ENCODE assay signal across 15 cellular contexts in the genomic region with DNA sequence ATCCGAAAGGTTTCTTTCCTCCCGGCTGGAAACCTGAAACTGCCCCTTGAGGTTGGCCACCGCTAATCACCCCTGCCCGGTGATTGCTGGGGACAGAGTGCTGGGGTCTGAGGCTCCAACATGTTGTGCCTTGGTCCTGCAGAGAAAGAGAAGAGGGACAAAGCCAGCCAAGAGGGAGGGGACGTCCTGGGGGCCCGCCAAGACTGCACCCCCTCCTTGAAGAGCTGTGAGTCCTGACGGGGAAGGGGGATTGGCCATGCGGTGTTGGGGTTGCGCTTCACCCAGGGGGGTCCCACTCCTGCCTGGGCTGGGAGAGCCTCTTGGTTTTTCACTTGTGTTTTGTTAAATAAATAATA. TPM values are rescaled to one million over a fixed set of nuclear protein-coding genes. Genes with fewer than 3 reads are reported as not detected.
DNase-seq lines count a peak whose midpoint lies in the region; ATAC-seq, FAIRE-seq and TF ChIP-seq lines count a peak whose summit lies in the region.
"Had no signal": no experiment of that assay in that cellular context is flagged by ENCODE, and none has a peak within 500 bp of the region (broad histone marks: within the 10 kb centered on the region; RNA-seq: fewer than 3 reads in every experiment).

No MANE protein-coding gene starts in this region.

- H3K27me3 ChIP-seq in neuronal stem cell (ENCODE audit: control insufficient read depth in 3 of 3, insufficient read depth in 3 of 3, low read depth in 1 of 3, low read length in 3 of 3), result no peaks in the 10 kb centered on the region
- H3K27me3 ChIP-seq: SJCRH30 had no signal

- no peak overlapping the region for H2BK5ac ChIP-seq in neuronal stem cell (ENCODE audit: low read length)

- TF ChIP-seq CTCF in activated B cell treated with CpG ODN at 0.5 μM for 24 hours (IDR thresholded peaks at IDR 0.05) (no peak), endothelial cell (IDR thresholded peaks at IDR 0.05; ENCODE audit: unreplicated experiment) (no peak)

- peak overlapping the region; percentile 82 for H3K4me3 Mint-ChIP-seq in activated CD4-positive, alpha-beta T cell treated with anti-CD3 and anti-CD28 coated beads, Interleukin-2, amount 10 ng/mL, durations not matched to agents 7 days and 5 days
- H3K4me3 Mint-ChIP-seq in activated B cell treated with CpG ODN at 0.5 μM for 24 hours (no peak overlapping the region), endothelial cell (ENCODE audit: unreplicated experiment) (no peak overlapping the region)

- H2BK15ac ChIP-seq in neuronal stem cell (ENCODE audit: low read length), result no peak overlapping the region

- H4K91ac ChIP-seq in neuronal stem cell (ENCODE audit: low read depth, low read length, poor library complexity), result no peak overlapping the region

- H3K9me3 ChIP-seq in neuronal stem cell (replicated peaks in 1 of 2; ENCODE audit: control insufficient read depth in 2 of 2, insufficient read depth in 1 of 2, low read depth in 1 of 2, low read length in 2 of 2), result no peaks in the 10 kb centered on the region
- H3K9me3 ChIP-seq: A549, SJCRH30 had no signal

- no peak overlapping the region for H3K4me2 ChIP-seq in neuronal stem cell (ENCODE audit: insufficient read depth, low read length, poor library complexity, severe bottlenecking)
- H3K4me2 ChIP-seq: A549 had no signal

- H2AK5ac ChIP-seq in neuronal stem cell (ENCODE audit: low read depth, low read length), result no peak overlapping the region

- no peak overlapping the region for H3K23ac ChIP-seq in neuronal stem cell (ENCODE audit: low read depth, low read length, poor library complexity)

- no peaks in the 10 kb centered on the region for H3K27me3 Mint-ChIP-seq in activated CD4-positive, alpha-beta T cell treated with anti-CD3 and anti-CD28 coated beads, Interleukin-2, amount 10 ng/mL, durations not matched to agents 7 days and 5 days
- H3K27me3 Mint-ChIP-seq in activated B cell treated with CpG ODN at 0.5 μM for 24 hours, result no peaks in the 10 kb centered on the region
- H3K27me3 Mint-ChIP-seq in endothelial cell (ENCODE audit: unreplicated experiment), result peaks cover 16% of the 10 kb centered on the region

- no peak overlapping the region for H4K8ac ChIP-seq in neuronal stem cell (ENCODE audit: low read depth, low read length)

- no peak overlapping the region for H2AFZ ChIP-seq in neuronal stem cell (ENCODE audit: low read length)

- H3K4me1 Mint-ChIP-seq in activated CD4-positive, alpha-beta T cell treated with anti-CD3 and anti-CD28 coated beads, Interleukin-2, amount 10 ng/mL, durations not matched to agents 7 days and 5 days, result peaks cover 91% of the 10 kb centered on the region
- H3K4me1 Mint-ChIP-seq in activated B cell treated with CpG ODN at 0.5 μM for 24 hours (peaks cover 55% of the 10 kb centered on the region), endothelial cell (ENCODE audit: unreplicated experiment) (peaks cover 49% of the 10 kb centered on the region)

- peak overlapping the region; percentile 98 for H3K27ac ChIP-seq in substantia nigra (ENCODE audit: low read depth, low read length, poor library complexity, severe bottlenecking)
- H3K27ac ChIP-seq in neuronal stem cell (replicated peaks; ENCODE audit: low read length), result no peak overlapping the region
- H3K27ac ChIP-seq: A549, epithelial cell of prostate, SJCRH30 had no signal

- CTCF ChIA-PET in activated CD4-positive, alpha-beta T cell treated with anti-CD3 and anti-CD28 coated beads, Interleukin-2, amount 10 ng/mL, durations not matched to agents 7 days and 5 days (lab: Charles Lee), result no interaction called here
- CTCF ChIA-PET in activated B cell treated with CpG ODN at 0.5 μM for 24 hours (lab: Charles Lee), result no interaction called here

- no peak overlapping the region for H2BK12ac ChIP-seq in neuronal stem cell (ENCODE audit: low read length)

- H3K14ac ChIP-seq in neuronal stem cell (ENCODE audit: low read length), result no peak overlapping the region

- no peaks in the 10 kb centered on the region for H3K79me1 ChIP-seq in neuronal stem cell (ENCODE audit: low read depth, low read length)

- no peaks in the 10 kb centered on the region for H3K9me3 Mint-ChIP-seq in activated CD4-positive, alpha-beta T cell treated with anti-CD3 and anti-CD28 coated beads, Interleukin-2, amount 10 ng/mL, durations not matched to agents 7 days and 5 days
- H3K9me3 Mint-ChIP-seq in activated B cell treated with CpG ODN at 0.5 μM for 24 hours (no peaks in the 10 kb centered on the region), endothelial cell (ENCODE audit: unreplicated experiment) (no peaks in the 10 kb centered on the region)

- FAIRE-seq in GM19239 (lab: Jason Lieb, UNC), result no peak
- FAIRE-seq: A549 had no signal

- POLR2A ChIA-PET in activated CD4-positive, alpha-beta T cell treated with anti-CD3 and anti-CD28 coated beads, Interleukin-2, amount 10 ng/mL, durations not matched to agents 7 days and 5 days (lab: Charles Lee), result no interaction called here
- POLR2A ChIA-PET in activated B cell treated with CpG ODN at 0.5 μM for 24 hours (lab: Charles Lee), result no interaction called here

- H3K18ac ChIP-seq in neuronal stem cell (ENCODE audit: low read length), result no peak overlapping the region

- H3K9ac ChIP-seq in neuronal stem cell (ENCODE audit: low read depth, low read length, poor library complexity), result no peak overlapping the region

- H3K4me3 ChIP-seq in neuronal stem cell (ENCODE audit: low read length in 2 of 2), result no peak overlapping the region
- H3K4me3 ChIP-seq: A549, SJCRH30 had no signal

- no peaks in the 10 kb centered on the region for H3K36me3 ChIP-seq in neuronal stem cell (replicated peaks in 1 of 2; ENCODE audit: control insufficient read depth in 2 of 2, insufficient read depth in 2 of 2, low read length in 2 of 2)
- H3K36me3 ChIP-seq: SJCRH30 had no signal

- peaks cover 77% of the 10 kb centered on the region for H3K36me3 Mint-ChIP-seq in activated CD4-positive, alpha-beta T cell treated with anti-CD3 and anti-CD28 coated beads, Interleukin-2, amount 10 ng/mL, durations not matched to agents 7 days and 5 days (ENCODE audit: low read depth)
- H3K36me3 Mint-ChIP-seq in activated B cell treated with CpG ODN at 0.5 μM for 24 hours (ENCODE audit: low read depth), result peaks cover 14% of the 10 kb centered on the region
- peaks cover 12% of the 10 kb centered on the region for H3K36me3 Mint-ChIP-seq in endothelial cell (ENCODE audit: low read depth, unreplicated experiment)

- peaks cover 34 to 43% of the 10 kb centered on the region in 2 donors for H3K4me1 ChIP-seq in neuronal stem cell (ENCODE audit: control insufficient read depth in 2 of 2, insufficient read depth in 1 of 2, low read depth in 1 of 2, low read length in 2 of 2)
- H3K4me1 ChIP-seq: A549 had no signal

- no peak for ATAC-seq in activated B cell treated with CpG ODN at 0.5 μM for 24 hours (ENCODE audit: low read depth)
- ATAC-seq: A549, left ventricle myocardium superior had no signal

- H2BK120ac ChIP-seq in neuronal stem cell (ENCODE audit: low read depth, low read length), result no peak overlapping the region

- H3K27ac Mint-ChIP-seq in activated CD4-positive, alpha-beta T cell treated with anti-CD3 and anti-CD28 coated beads, Interleukin-2, amount 10 ng/mL, durations not matched to agents 7 days and 5 days, result peak overlapping the region; percentile 98
- peak overlapping the region; percentile 85 for H3K27ac Mint-ChIP-seq in activated B cell treated with CpG ODN at 0.5 μM for 24 hours
- peak overlapping the region; percentile 57 for H3K27ac Mint-ChIP-seq in endothelial cell (ENCODE audit: unreplicated experiment)

- no peak for DNase-seq in activated CD4-positive, alpha-beta T cell treated with anti-CD3 and anti-CD28 coated beads, Interleukin-2, amount 10 ng/mL, durations not matched to agents 7 days and 5 days
- no peak for DNase-seq in activated CD4-positive, alpha-beta T cell treated with anti-CD3 and anti-CD28 coated beads, Interleukin-2, amount 50 U/mL, for 1 hour
- no peak for DNase-seq in activated B cell treated with CpG ODN at 0.5 μM for 24 hours
- no peak for DNase-seq in endothelial cell (ENCODE audit: low spot score)
- DNase-seq in substantia nigra (lab: John Stamatoyannopoulos, UW), result no peak
- DNase-seq in neuronal stem cell (ENCODE audit: low spot score), result no peak
- no peak for DNase-seq in globus pallidus (ENCODE audit: low spot score)
- DNase-seq in GM19239 (ENCODE audit: insufficient read length, low spot score), result no peak
- DNase-seq: GOT3, KG1, left ventricle myocardium superior, NCI-H187 treated with DMSO at 0.1 percent for 48 hours, SJCRH30 had no signal

- intact Hi-C loops in activated B cell treated with CpG ODN at 0.5 μM for 24 hours (cut with micrococcal nuclease), result loop anchor here (1.0 to 5.0 kb wide), 2 partner anchors 14 to 54 kb away; partner anchors contain the start of gene MAN1C1

- WGBS in neuronal stem cell (ENCODE audit: extremely low coverage in 2 of 2, insufficient read length in 2 of 2, insufficient replicate concordance in 1 of 2), 2 donors, result no CpG with 5 or more reads among the region's 9 CpGs

- no peak overlapping the region for H3K4ac ChIP-seq in neuronal stem cell (ENCODE audit: low read length)

RNA-seq across cellular contexts. Expression of gene LDLRAP1, which starts 19.5 kb away (rescaled TPM):
- total RNA-seq in activated CD4-positive, alpha-beta T cell treated with anti-CD3 and anti-CD28 coated beads, Interleukin-2, amount 10 ng/mL, durations not matched to agents 7 days and 5 days, result 10 to 100 TPM; 64.4 to 65.3 TPM
- total RNA-seq in activated B cell treated with CpG ODN at 0.5 μM for 24 hours (8.7 and 10.8 TPM in 2 replicates), endothelial cell (ENCODE audit: unreplicated experiment) (23.5 TPM)
- 5.0 TPM for polyA plus RNA-seq in neuronal stem cell (2013, experiment 1 of 2)
- polyA plus RNA-seq in neuronal stem cell (2013, experiment 2 of 2), result 5.4 TPM

RNA-seq across cellular contexts. Expression of gene MAN1C1, which starts 53.7 kb away (rescaled TPM):
- 10 to 100 TPM; 28.9 to 31.1 TPM for total RNA-seq in activated CD4-positive, alpha-beta T cell treated with anti-CD3 and anti-CD28 coated beads, Interleukin-2, amount 10 ng/mL, durations not matched to agents 7 days and 5 days
- total RNA-seq in activated B cell treated with CpG ODN at 0.5 μM for 24 hours (0.20 and 0.34 TPM in 2 replicates), endothelial cell (ENCODE audit: unreplicated experiment) (29.1 TPM)
- 7.3 TPM for polyA plus RNA-seq in neuronal stem cell (2013, experiment 1 of 2)
- 7.1 TPM for polyA plus RNA-seq in neuronal stem cell (2013, experiment 2 of 2)

Comparison
In these comparisons a context has a peak if more than half of its experiments do, and no peak if none do; other contexts are left out.
1. RNA of gene MAN1C1, which starts 53.7 kb away (total RNA-seq): 28.9 to 31.1 TPM in activated CD4-positive, alpha-beta T cell treated with anti-CD3 and anti-CD28 coated beads, Interleukin-2, amount 10 ng/mL, durations not matched to agents 7 days and 5 days and 29.1 TPM in endothelial cell (single experiment); 0.20 to 0.34 TPM in activated B cell treated with CpG ODN at 0.5 μM for 24 hours; every median in the first group is over 10 times any median in the second.
2. Peak in every context shown above with its lines, with median percentiles within 50 percentile points of each other: H3K27ac Mint-ChIP-seq.